ENCODE assay signal across 1 cellular context in the genomic region with DNA sequence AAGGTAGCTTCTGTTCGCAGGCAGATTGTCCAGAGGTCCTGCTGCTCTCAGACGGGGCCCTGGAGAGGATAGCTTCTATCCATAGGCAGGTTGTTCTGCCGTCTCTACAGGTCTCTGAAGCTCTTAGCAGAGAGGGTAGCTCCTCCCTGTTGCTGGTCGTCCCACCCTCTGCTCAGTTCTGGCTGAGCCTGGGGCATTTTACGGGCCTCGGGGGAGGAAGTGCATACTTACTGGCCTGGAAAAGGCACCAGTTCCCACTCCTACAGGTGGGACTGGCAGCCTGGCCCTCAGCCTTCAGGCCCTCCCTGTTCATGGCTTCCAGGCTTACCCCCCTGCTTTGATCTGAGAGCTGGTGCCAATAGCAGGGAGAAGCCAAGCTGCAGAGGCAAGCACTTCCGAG.
TF ChIP-seq lines count a peak whose summit lies in the region.

No MANE protein-coding gene starts in this region.

TF ChIP-seq in HEK293, 187 proteins besides CTCF, POLR2A, EP300 and RAD21 (continued from another document and continues in another):
- TF ChIP-seq ZNF544 (tag by site-specific recombination; IDR thresholded peaks at IDR 0.05) (no peak), ZNF324 (tag by site-specific recombination; IDR thresholded peaks at IDR 0.05) (no peak), ZNF132 (tag by site-specific recombination; IDR thresholded peaks at IDR 0.05; ENCODE audit: borderline replicate concordance) (no peak), ZNF404 (tag by site-specific recombination; IDR thresholded peaks at IDR 0.05) (no peak), ZNF626 (tag by site-specific recombination; IDR thresholded peaks at IDR 0.05) (no peak), ZNF654 (tag by site-specific recombination; IDR thresholded peaks at IDR 0.05; ENCODE audit: low read depth) (no peak), ZNF560 (tag by site-specific recombination; IDR thresholded peaks at IDR 0.05; ENCODE audit: borderline replicate concordance) (no peak), OVOL3 (tag by site-specific recombination; IDR thresholded peaks at IDR 0.05) (no peak), SP2 (tag by site-specific recombination; IDR thresholded peaks at IDR 0.05) (no peak), ZNF426 (tag by site-specific recombination; IDR thresholded peaks at IDR 0.05) (no peak), ZNF510 (tag by site-specific recombination; IDR thresholded peaks at IDR 0.05; ENCODE audit: insufficient replicate concordance) (no peak), ZNF433 (tag by site-specific recombination; IDR thresholded peaks at IDR 0.05; ENCODE audit: low read depth) (no peak), ZNF660 (tag by site-specific recombination; IDR thresholded peaks at IDR 0.05) (no peak), FEZF1 (tag by site-specific recombination; IDR thresholded peaks at IDR 0.05) (peak; percentile 79), ZNF843 (tag by site-specific recombination; IDR thresholded peaks at IDR 0.05) (no peak), ZNF777 (tag by site-specific recombination; IDR thresholded peaks at IDR 0.05; ENCODE audit: borderline replicate concordance) (no peak), EGR2 (tag by site-specific recombination; IDR thresholded peaks at IDR 0.05; ENCODE audit: low read depth) (no peak), GLIS1 (tag by site-specific recombination; IDR thresholded peaks at IDR 0.05) (no peak), ZNF133 (tag by site-specific recombination; IDR thresholded peaks at IDR 0.05) (no peak), ZNF768 (tag by site-specific recombination; IDR thresholded peaks at IDR 0.05) (no peak), YY2 (tag by site-specific recombination; IDR thresholded peaks at IDR 0.05) (no peak), ZNF571 (tag by site-specific recombination; IDR thresholded peaks at IDR 0.05) (no peak), ZNF585B (tag by site-specific recombination; IDR thresholded peaks at IDR 0.05) (no peak), ZNF548 (tag by site-specific recombination; IDR thresholded peaks at IDR 0.05) (no peak), ZNF701 (tag by site-specific recombination; IDR thresholded peaks at IDR 0.05) (no peak), ZNF121 (tag by site-specific recombination; IDR thresholded peaks at IDR 0.05) (no peak), ZNF416 (tag by site-specific recombination; IDR thresholded peaks at IDR 0.05) (no peak), ZNF776 (tag by site-specific recombination; IDR thresholded peaks at IDR 0.05; ENCODE audit: borderline replicate concordance) (no peak), ZNF621 (tag by site-specific recombination; IDR thresholded peaks at IDR 0.05) (no peak), SALL2 (tag by site-specific recombination; IDR thresholded peaks at IDR 0.05; ENCODE audit: borderline replicate concordance) (no peak), ZNF341 (tag by site-specific recombination; IDR thresholded peaks at IDR 0.05; ENCODE audit: low read depth) (peak; percentile 80), ZNF555 (tag by site-specific recombination; conservative IDR thresholded peaks at IDR 0.05) (no peak), ZNF223 (tag by site-specific recombination; IDR thresholded peaks at IDR 0.05) (no peak), ZNF677 (tag by site-specific recombination; IDR thresholded peaks at IDR 0.05) (no peak), ZNF610 (tag by site-specific recombination; IDR thresholded peaks at IDR 0.05; ENCODE audit: borderline replicate concordance) (no peak), ZNF600 (tag by site-specific recombination; IDR thresholded peaks at IDR 0.05) (0 out of 2 replicates have a peak, but pooled peaks have one; percentile 22), SCRT1 (tag by site-specific recombination; IDR thresholded peaks at IDR 0.05; ENCODE audit: borderline replicate concordance) (peak; percentile 49; the same call in 1 of the 2 replicates), ZNF10 (tag by site-specific recombination; IDR thresholded peaks at IDR 0.05) (no peak), ZNF2 (tag by site-specific recombination; IDR thresholded peaks at IDR 0.05) (no peak), ZNF423 (tag by site-specific recombination; IDR thresholded peaks at IDR 0.05) (0 out of 2 replicates have a peak, but pooled peaks have one; percentile 43), ZNF521 (tag by site-specific recombination; IDR thresholded peaks at IDR 0.05) (no peak), HOXA7 (CRISPR knock-in tag; IDR thresholded peaks at IDR 0.05; ENCODE audit: borderline replicate concordance) (no peak), HOXD13 (CRISPR knock-in tag; IDR thresholded peaks at IDR 0.05; ENCODE audit: borderline replicate concordance) (no peak), ZNF184 (tag by site-specific recombination; IDR thresholded peaks at IDR 0.05) (no peak), ZBTB7A (tag by site-specific recombination; IDR thresholded peaks at IDR 0.05; ENCODE audit: low read depth) (no peak)
- TF ChIP-seq, protein P1, sequence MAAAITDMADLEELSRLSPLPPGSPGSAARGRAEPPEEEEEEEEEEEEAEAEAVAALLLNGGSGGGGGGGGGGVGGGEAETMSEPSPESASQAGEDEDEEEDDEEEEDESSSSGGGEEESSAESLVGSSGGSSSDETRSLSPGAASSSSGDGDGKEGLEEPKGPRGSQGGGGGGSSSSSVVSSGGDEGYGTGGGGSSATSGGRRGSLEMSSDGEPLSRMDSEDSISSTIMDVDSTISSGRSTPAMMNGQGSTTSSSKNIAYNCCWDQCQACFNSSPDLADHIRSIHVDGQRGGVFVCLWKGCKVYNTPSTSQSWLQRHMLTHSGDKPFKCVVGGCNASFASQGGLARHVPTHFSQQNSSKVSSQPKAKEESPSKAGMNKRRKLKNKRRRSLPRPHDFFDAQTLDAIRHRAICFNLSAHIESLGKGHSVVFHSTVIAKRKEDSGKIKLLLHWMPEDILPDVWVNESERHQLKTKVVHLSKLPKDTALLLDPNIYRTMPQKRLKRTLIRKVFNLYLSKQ (tag by site-specific recombination; IDR thresholded peaks at IDR 0.05; ENCODE audit: borderline replicate concordance), result no peak
- TF ChIP-seq, protein P2, sequence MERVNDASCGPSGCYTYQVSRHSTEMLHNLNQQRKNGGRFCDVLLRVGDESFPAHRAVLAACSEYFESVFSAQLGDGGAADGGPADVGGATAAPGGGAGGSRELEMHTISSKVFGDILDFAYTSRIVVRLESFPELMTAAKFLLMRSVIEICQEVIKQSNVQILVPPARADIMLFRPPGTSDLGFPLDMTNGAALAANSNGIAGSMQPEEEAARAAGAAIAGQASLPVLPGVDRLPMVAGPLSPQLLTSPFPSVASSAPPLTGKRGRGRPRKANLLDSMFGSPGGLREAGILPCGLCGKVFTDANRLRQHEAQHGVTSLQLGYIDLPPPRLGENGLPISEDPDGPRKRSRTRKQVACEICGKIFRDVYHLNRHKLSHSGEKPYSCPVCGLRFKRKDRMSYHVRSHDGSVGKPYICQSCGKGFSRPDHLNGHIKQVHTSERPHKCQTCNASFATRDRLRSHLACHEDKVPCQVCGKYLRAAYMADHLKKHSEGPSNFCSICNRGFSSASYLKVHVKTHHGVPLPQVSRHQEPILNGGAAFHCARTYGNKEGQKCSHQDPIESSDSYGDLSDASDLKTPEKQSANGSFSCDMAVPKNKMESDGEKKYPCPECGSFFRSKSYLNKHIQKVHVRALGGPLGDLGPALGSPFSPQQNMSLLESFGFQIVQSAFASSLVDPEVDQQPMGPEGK (tag by site-specific recombination; IDR thresholded peaks at IDR 0.05), result no peak
- TF ChIP-seq, protein P3, sequence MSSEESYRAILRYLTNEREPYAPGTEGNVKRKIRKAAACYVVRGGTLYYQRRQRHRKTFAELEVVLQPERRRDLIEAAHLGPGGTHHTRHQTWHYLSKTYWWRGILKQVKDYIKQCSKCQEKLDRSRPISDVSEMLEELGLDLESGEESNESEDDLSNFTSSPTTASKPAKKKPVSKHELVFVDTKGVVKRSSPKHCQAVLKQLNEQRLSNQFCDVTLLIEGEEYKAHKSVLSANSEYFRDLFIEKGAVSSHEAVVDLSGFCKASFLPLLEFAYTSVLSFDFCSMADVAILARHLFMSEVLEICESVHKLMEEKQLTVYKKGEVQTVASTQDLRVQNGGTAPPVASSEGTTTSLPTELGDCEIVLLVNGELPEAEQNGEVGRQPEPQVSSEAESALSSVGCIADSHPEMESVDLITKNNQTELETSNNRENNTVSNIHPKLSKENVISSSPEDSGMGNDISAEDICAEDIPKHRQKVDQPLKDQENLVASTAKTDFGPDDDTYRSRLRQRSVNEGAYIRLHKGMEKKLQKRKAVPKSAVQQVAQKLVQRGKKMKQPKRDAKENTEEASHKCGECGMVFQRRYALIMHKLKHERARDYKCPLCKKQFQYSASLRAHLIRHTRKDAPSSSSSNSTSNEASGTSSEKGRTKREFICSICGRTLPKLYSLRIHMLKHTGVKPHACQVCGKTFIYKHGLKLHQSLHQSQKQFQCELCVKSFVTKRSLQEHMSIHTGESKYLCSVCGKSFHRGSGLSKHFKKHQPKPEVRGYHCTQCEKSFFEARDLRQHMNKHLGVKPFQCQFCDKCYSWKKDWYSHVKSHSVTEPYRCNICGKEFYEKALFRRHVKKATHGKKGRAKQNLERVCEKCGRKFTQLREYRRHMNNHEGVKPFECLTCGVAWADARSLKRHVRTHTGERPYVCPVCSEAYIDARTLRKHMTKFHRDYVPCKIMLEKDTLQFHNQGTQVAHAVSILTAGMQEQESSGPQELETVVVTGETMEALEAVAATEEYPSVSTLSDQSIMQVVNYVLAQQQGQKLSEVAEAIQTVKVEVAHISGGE (tag by site-specific recombination; conservative IDR thresholded peaks at IDR 0.05; ENCODE audit: low read depth), result no peak
- TF ChIP-seq, protein P4, sequence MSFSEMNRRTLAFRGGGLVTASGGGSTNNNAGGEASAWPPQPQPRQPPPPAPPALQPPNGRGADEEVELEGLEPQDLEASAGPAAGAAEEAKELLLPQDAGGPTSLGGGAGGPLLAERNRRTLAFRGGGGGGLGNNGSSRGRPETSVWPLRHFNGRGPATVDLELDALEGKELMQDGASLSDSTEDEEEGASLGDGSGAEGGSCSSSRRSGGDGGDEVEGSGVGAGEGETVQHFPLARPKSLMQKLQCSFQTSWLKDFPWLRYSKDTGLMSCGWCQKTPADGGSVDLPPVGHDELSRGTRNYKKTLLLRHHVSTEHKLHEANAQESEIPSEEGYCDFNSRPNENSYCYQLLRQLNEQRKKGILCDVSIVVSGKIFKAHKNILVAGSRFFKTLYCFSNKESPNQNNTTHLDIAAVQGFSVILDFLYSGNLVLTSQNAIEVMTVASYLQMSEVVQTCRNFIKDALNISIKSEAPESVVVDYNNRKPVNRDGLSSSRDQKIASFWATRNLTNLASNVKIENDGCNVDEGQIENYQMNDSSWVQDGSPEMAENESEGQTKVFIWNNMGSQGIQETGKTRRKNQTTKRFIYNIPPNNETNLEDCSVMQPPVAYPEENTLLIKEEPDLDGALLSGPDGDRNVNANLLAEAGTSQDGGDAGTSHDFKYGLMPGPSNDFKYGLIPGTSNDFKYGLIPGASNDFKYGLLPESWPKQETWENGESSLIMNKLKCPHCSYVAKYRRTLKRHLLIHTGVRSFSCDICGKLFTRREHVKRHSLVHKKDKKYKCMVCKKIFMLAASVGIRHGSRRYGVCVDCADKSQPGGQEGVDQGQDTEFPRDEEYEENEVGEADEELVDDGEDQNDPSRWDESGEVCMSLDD (tag by site-specific recombination; IDR thresholded peaks at IDR 0.05), result no peak
- TF ChIP-seq, protein P5, sequence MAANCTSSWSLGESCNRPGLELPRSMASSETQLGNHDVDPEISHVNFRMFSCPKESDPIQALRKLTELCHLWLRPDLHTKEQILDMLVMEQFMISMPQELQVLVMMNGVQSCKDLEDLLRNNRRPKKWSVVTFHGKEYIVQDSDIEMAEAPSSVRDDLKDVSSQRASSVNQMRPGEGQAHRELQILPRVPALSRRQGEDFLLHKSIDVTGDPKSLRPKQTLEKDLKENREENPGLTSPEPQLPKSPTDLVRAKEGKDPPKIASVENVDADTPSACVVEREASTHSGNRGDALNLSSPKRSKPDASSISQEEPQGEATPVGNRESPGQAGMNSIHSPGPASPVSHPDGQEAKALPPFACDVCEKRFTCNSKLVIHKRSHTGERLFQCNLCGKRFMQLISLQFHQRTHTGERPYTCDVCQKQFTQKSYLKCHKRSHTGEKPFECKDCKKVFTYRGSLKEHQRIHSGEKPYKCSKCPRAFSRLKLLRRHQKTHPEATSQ (tag by site-specific recombination; IDR thresholded peaks at IDR 0.05), result no peak
- TF ChIP-seq, protein P6, sequence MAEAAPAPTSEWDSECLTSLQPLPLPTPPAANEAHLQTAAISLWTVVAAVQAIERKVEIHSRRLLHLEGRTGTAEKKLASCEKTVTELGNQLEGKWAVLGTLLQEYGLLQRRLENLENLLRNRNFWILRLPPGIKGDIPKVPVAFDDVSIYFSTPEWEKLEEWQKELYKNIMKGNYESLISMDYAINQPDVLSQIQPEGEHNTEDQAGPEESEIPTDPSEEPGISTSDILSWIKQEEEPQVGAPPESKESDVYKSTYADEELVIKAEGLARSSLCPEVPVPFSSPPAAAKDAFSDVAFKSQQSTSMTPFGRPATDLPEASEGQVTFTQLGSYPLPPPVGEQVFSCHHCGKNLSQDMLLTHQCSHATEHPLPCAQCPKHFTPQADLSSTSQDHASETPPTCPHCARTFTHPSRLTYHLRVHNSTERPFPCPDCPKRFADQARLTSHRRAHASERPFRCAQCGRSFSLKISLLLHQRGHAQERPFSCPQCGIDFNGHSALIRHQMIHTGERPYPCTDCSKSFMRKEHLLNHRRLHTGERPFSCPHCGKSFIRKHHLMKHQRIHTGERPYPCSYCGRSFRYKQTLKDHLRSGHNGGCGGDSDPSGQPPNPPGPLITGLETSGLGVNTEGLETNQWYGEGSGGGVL (tag by site-specific recombination; IDR thresholded peaks at IDR 0.05), result no peak
- TF ChIP-seq, protein P7, sequence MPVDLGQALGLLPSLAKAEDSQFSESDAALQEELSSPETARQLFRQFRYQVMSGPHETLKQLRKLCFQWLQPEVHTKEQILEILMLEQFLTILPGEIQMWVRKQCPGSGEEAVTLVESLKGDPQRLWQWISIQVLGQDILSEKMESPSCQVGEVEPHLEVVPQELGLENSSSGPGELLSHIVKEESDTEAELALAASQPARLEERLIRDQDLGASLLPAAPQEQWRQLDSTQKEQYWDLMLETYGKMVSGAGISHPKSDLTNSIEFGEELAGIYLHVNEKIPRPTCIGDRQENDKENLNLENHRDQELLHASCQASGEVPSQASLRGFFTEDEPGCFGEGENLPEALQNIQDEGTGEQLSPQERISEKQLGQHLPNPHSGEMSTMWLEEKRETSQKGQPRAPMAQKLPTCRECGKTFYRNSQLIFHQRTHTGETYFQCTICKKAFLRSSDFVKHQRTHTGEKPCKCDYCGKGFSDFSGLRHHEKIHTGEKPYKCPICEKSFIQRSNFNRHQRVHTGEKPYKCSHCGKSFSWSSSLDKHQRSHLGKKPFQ (tag by site-specific recombination; IDR thresholded peaks at IDR 0.05), result peak; percentile 89
- TF ChIP-seq, protein P8, sequence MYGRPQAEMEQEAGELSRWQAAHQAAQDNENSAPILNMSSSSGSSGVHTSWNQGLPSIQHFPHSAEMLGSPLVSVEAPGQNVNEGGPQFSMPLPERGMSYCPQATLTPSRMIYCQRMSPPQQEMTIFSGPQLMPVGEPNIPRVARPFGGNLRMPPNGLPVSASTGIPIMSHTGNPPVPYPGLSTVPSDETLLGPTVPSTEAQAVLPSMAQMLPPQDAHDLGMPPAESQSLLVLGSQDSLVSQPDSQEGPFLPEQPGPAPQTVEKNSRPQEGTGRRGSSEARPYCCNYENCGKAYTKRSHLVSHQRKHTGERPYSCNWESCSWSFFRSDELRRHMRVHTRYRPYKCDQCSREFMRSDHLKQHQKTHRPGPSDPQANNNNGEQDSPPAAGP (tag by site-specific recombination; IDR thresholded peaks at IDR 0.05), result 0 out of 2 replicates have a peak, but pooled peaks have one; percentile 34
